ENCODE assay signal across 20 cellular contexts in the genomic region with DNA sequence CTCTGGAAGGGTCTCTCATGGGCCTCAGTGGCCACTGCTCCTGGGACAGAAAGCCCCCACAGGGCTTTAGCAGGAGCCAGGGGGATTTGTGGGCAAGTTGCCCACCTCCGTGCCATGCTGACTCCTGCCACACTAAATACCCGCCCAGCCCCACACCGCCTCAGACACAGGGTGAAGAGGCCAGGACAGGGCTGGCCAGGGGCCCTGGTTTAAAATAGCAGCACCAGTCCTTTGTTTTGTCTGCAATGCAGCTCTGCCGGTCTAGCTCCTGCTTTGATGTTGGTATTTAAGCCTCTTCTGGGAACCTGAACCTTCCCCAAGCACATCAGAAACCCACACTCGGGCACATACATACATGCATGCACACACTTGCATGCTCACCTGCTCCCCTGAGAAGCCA.
"Had no signal": no experiment of that assay in that cellular context is flagged by ENCODE, and none has a peak within 500 bp of the region (broad histone marks: within the 10 kb centered on the region; RNA-seq: fewer than 3 reads in every experiment).

No MANE protein-coding gene starts in this region.

- H3K27ac Mint-ChIP-seq: activated CD4-positive, alpha-beta memory T cell treated with anti-CD3 and anti-CD28 coated beads, Interleukin-2, amount 10 ng/mL, durations not matched to agents 7 days and 5 days; activated naive CD4-positive, alpha-beta T cell treated with anti-CD3 and anti-CD28 coated beads, Interleukin-2, amount 50 U/mL, for 72 hours; naive thymus-derived CD4-positive, alpha-beta T cell; stimulated activated naive CD8-positive, alpha-beta T cell treated with anti-CD3 and anti-CD28 coated beads, Interleukin-15, amount 100 ng/mL, for 72 hours; WTC11 had no signal

- ATAC-seq: activated naive CD4-positive, alpha-beta T cell treated with anti-CD3 and anti-CD28 coated beads, Interleukin-2, amount 50 U/mL, for 72 hours; activated T-cell treated with anti-CD3 and anti-CD28 coated beads, Interleukin-2, amount 50 U/mL, for 4 hours; body of pancreas; left colon; mucosa of descending colon; naive thymus-derived CD4-positive, alpha-beta T cell; sciatic nerve; stimulated activated naive CD8-positive, alpha-beta T cell treated with anti-CD3 and anti-CD28 coated beads, Interleukin-15, amount 100 ng/mL, for 72 hours; WTC11 had no signal

- H3K9me3 Mint-ChIP-seq: activated naive CD4-positive, alpha-beta T cell treated with anti-CD3 and anti-CD28 coated beads, Interleukin-2, amount 50 U/mL, for 72 hours had no signal

- H3K9me3 ChIP-seq: body of pancreas, mucosa of descending colon, vagina had no signal

- FAIRE-seq: TTC549 had no signal

- H3K4me3 ChIP-seq: body of pancreas, mucosa of descending colon, spleen, vagina had no signal

- H3K36me3 ChIP-seq: vagina had no signal

- H3K4me1 ChIP-seq: body of pancreas, vagina had no signal

- H3K4me1 Mint-ChIP-seq: activated CD4-positive, alpha-beta memory T cell treated with anti-CD3 and anti-CD28 coated beads, Interleukin-2, amount 10 ng/mL, durations not matched to agents 7 days and 5 days; stimulated activated naive CD8-positive, alpha-beta T cell treated with anti-CD3 and anti-CD28 coated beads, Interleukin-15, amount 100 ng/mL, for 72 hours; WTC11 had no signal

- H3K27me3 ChIP-seq: body of pancreas, vagina had no signal

- H3K27me3 Mint-ChIP-seq: stimulated activated naive CD8-positive, alpha-beta T cell treated with anti-CD3 and anti-CD28 coated beads, Interleukin-15, amount 100 ng/mL, for 72 hours had no signal

- DNase-seq: activated CD4-positive, alpha-beta memory T cell treated with anti-CD3 and anti-CD28 coated beads, Interleukin-2, amount 10 ng/mL, durations not matched to agents 7 days and 5 days; activated CD4-positive, alpha-beta T cell treated with anti-CD3 and anti-CD28 coated beads for 4 hours; activated effector memory CD4-positive, alpha-beta T cell treated with anti-CD3 and anti-CD28 coated beads, Interleukin-2, amount 50 U/mL, for 16 hours; activated T-cell treated with anti-CD3 and anti-CD28 coated beads, Interleukin-2, amount 50 U/mL, for 4 hours; body of pancreas; cortex of kidney; effector CD8-positive, alpha-beta T cell; foreskin melanocyte; left colon; mammary epithelial cell; mucosa of descending colon; spleen; stimulated activated naive CD8-positive, alpha-beta T cell treated with anti-CD3 and anti-CD28 coated beads, Interleukin-15, amount 100 ng/mL, for 72 hours; SW 1271 had no signal

- H3K27ac ChIP-seq: body of pancreas, spleen, vagina had no signal

- H3K4me3 Mint-ChIP-seq: activated CD4-positive, alpha-beta memory T cell treated with anti-CD3 and anti-CD28 coated beads, Interleukin-2, amount 10 ng/mL, durations not matched to agents 7 days and 5 days; activated T-cell treated with anti-CD3 and anti-CD28 coated beads, Interleukin-2, amount 50 U/mL, for 4 hours; naive thymus-derived CD4-positive, alpha-beta T cell; stimulated activated naive CD8-positive, alpha-beta T cell treated with anti-CD3 and anti-CD28 coated beads, Interleukin-15, amount 100 ng/mL, for 72 hours; WTC11 had no signal
